In the genomic region with DNA sequence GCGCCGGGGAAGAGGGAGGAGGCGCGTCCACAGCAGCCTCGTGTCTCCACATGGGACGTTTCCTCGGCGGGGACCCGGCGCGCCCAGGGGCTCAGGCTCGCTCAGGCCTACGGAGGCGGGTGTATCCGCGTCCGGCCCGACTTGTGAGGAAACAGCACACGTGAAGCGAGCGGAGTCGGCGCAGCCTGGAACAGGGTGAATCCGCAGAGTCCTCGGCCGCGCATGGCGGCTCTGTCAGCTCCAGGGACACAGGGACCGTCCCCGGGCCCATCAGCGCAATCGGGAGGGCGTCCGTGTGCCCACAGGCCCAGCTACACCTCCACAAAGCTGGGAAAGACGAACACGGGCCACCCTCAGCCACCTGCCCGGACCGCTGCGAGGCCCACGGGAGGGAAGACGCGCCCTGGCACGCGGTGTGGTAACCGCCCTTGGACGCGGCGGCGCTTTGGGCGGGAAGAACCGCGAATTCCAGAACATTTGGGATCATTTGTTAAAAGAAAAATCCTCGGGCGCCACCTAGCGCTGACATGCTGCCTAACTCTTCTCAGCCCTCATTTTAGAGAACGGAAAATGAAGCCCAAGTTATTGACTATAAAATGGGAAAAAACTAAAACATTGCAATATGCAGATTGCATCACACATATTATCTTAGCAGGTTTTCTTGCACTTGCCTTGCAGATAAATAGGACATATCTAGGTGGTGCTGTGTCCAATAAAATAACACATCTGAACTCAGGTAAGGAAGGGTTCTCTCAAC, we compare ENCODE assay signal across 8 cellular contexts. TPM values are rescaled to one million over a fixed set of nuclear protein-coding genes. Genes with fewer than 3 reads are reported as not detected.
DNase-seq lines count a peak whose midpoint lies in the region; ATAC-seq, FAIRE-seq and TF ChIP-seq lines count a peak whose summit lies in the region.

No MANE protein-coding gene starts in this region.

- FAIRE-seq in urothelium cell line (lab: Jason Lieb, UNC): no peak

- ATAC-seq in HG03571 (IDR thresholded peaks at IDR 0.05; ENCODE audit: unreplicated experiment): peak; percentile 50
- ATAC-seq in activated naive CD4-positive, alpha-beta T cell treated with anti-CD3 and anti-CD28 coated beads, Interleukin-2, amount 50 U/mL, for 72 hours: peak; percentile 81 to 84

- peak; percentile 22 to 80 for DNase-seq in NCI-H526 (lab: John Stamatoyannopoulos, UW)
- no peak for DNase-seq in NCI-H526 treated with DMSO at 0.1 percent for 48 hours (lab: John Stamatoyannopoulos, UW)
- peak; percentile 57 for DNase-seq in RPMI7951 (ENCODE audit: low read depth)
- peak in 1 of 2 donors; percentile 51 for DNase-seq in activated naive CD4-positive, alpha-beta T cell treated with anti-CD3 and anti-CD28 coated beads, Interleukin-2, amount 50 U/mL, for 72 hours (ENCODE audit: low spot score in 2 of 2)
- peak; percentile 74 for DNase-seq in glutamatergic neuron
- peak; percentile 64 for DNase-seq in pons (ENCODE audit: low spot score)
- peak; percentile 64 for DNase-seq in urothelium cell line (ENCODE audit: low spot score)

- no peak overlapping the region for H3K4me3 Mint-ChIP-seq in glutamatergic neuron (ENCODE audit: unreplicated experiment)

- peaks cover 2% of the 10 kb centered on the region for H3K27me3 Mint-ChIP-seq in glutamatergic neuron (ENCODE audit: unreplicated experiment)

- H3K9me3 Mint-ChIP-seq in activated naive CD4-positive, alpha-beta T cell treated with anti-CD3 and anti-CD28 coated beads, Interleukin-2, amount 50 U/mL, for 72 hours: no peaks in the 10 kb centered on the region
- H3K9me3 Mint-ChIP-seq in glutamatergic neuron (ENCODE audit: unreplicated experiment): peaks cover 4% of the 10 kb centered on the region

- no peaks in the 10 kb centered on the region for H3K36me3 Mint-ChIP-seq in activated naive CD4-positive, alpha-beta T cell treated with anti-CD3 and anti-CD28 coated beads, Interleukin-2, amount 50 U/mL, for 72 hours
- peaks cover 8% of the 10 kb centered on the region for H3K36me3 Mint-ChIP-seq in glutamatergic neuron (ENCODE audit: unreplicated experiment)

- peak overlapping the region; percentile 46 to 56 for H3K27ac Mint-ChIP-seq in activated naive CD4-positive, alpha-beta T cell treated with anti-CD3 and anti-CD28 coated beads, Interleukin-2, amount 50 U/mL, for 72 hours
- H3K27ac Mint-ChIP-seq in glutamatergic neuron (ENCODE audit: unreplicated experiment): no peak overlapping the region

- peak; percentile 93 for TF ChIP-seq CTCF in glutamatergic neuron (IDR thresholded peaks at IDR 0.05; ENCODE audit: partially characterized antibody, unreplicated experiment)

- peaks cover 15% of the 10 kb centered on the region for H3K4me1 Mint-ChIP-seq in glutamatergic neuron (ENCODE audit: low read depth, unreplicated experiment)

RNA-seq across cellular contexts. Expression of a gene that starts 40.4 kb away (rescaled TPM):
- total RNA-seq in RPMI7951 (2014; rRNA removed; shearing (Covaris generic)): 26.6 and 37.8 TPM in 2 replicates
- 10 to 100 TPM; 27.0 to 36.9 TPM for total RNA-seq in activated naive CD4-positive, alpha-beta T cell treated with anti-CD3 and anti-CD28 coated beads, Interleukin-2, amount 50 U/mL, for 72 hours
- 22.0 TPM for total RNA-seq in glutamatergic neuron (ENCODE audit: unreplicated experiment)
